Comparison of ENCODE assay signal across 13 cellular contexts in the genomic region with DNA sequence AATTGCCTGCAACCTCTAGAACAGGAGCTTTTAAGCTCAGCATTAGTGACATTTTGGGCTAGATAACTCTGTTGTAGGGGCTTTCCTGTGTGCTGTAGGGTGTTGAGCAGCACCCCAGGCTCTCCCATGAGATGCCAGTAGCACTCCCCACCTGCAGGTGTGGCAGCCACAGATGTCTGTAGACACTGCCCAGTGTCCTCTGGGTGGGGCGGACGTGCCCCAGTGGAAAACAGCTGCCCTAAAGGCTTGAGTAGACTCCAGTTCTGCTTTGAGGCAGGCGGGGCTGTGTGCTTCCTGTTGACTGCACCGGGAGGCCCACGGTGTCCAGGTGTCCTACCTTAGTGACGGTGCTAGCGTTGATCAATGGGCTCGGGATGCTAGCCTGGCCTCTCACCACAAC. TPM values are rescaled to one million over a fixed set of nuclear protein-coding genes. Genes with fewer than 3 reads are reported as not detected.
DNase-seq lines count a peak whose midpoint lies in the region; ATAC-seq lines count a peak whose summit lies in the region.
"Had no signal": no experiment of that assay in that cellular context is flagged by ENCODE, and none has a peak within 500 bp of the region (broad histone marks: within the 10 kb centered on the region; RNA-seq: fewer than 3 reads in every experiment).

No MANE protein-coding gene starts in this region.

- H3K36me3 ChIP-seq in BLaER1: peaks cover 88% of the 10 kb centered on the region

- H3K4me3 ChIP-seq in BLaER1: peak overlapping the region; percentile 16; the same call in 1 of the 2 replicates
- H3K4me3 ChIP-seq: thoracic aorta had no signal

- H3K27me3 Mint-ChIP-seq in natural killer cell treated with Interleukin-12 subunit alpha and Interleukin-12 subunit beta and Interleukin-15 and Interleukin-18, amount 100 ng/mL, for 72 hours: no peaks in the 10 kb centered on the region

- H3K4me1 ChIP-seq in BLaER1: peaks cover 45% of the 10 kb centered on the region

- H3K36me3 Mint-ChIP-seq in natural killer cell treated with Interleukin-12 subunit alpha and Interleukin-12 subunit beta and Interleukin-15 and Interleukin-18, amount 100 ng/mL, for 72 hours: peaks cover 36% of the 10 kb centered on the region

- peaks cover 50 to 55% of the 10 kb centered on the region in 2 donors for H3K4me1 Mint-ChIP-seq in natural killer cell treated with Interleukin-12 subunit alpha and Interleukin-12 subunit beta and Interleukin-15 and Interleukin-18, amount 100 ng/mL, for 72 hours (ENCODE audit: low read depth in 2 of 2)

- H3K9me3 Mint-ChIP-seq in natural killer cell treated with Interleukin-12 subunit alpha and Interleukin-12 subunit beta and Interleukin-15 and Interleukin-18, amount 100 ng/mL, for 72 hours: no peaks in the 10 kb centered on the region

- no peaks in the 10 kb centered on the region for H3K9me3 ChIP-seq in BLaER1
- H3K9me3 ChIP-seq: SK-N-SH, thoracic aorta had no signal

- peak overlapping the region; percentile 94 to 95 for H3K27ac Mint-ChIP-seq in natural killer cell treated with Interleukin-12 subunit alpha and Interleukin-12 subunit beta and Interleukin-15 and Interleukin-18, amount 100 ng/mL, for 72 hours

- H3K27me3 ChIP-seq in BLaER1: no peaks in the 10 kb centered on the region

- H3K9ac ChIP-seq in BLaER1: no peak overlapping the region
- H3K9ac ChIP-seq: SK-N-SH had no signal

- DNase-seq in NAMALWA (ENCODE audit: low spot score) (peak; percentile 85), caudate nucleus (lab: John Stamatoyannopoulos, UW) (no peak), HuH-7.5 (ENCODE audit: low spot score) (no peak), hypothalamus (lab: John Stamatoyannopoulos, UW) (no peak), NCI-H2227 treated with DMSO at 0.1 percent for 48 hours (lab: John Stamatoyannopoulos, UW) (no peak)
- DNase-seq in natural killer cell treated with Interleukin-12 subunit alpha and Interleukin-12 subunit beta and Interleukin-15 and Interleukin-18, amount 100 ng/mL, for 72 hours (ENCODE audit: low spot score): peak; percentile 46
- DNase-seq: C1 segment of cervical spinal cord; left cardiac atrium; SK-N-SH; stimulated activated CD4-positive, alpha-beta T cell treated with anti-CD3 and anti-CD28 coated beads, Interleukin-2, amount 100 ng/mL, for 48 hours had no signal

- H4K20me1 ChIP-seq in BLaER1: peaks cover 42% of the 10 kb centered on the region

- H3K4me2 ChIP-seq in BLaER1: peak overlapping the region; percentile 74
- H3K4me2 ChIP-seq: SK-N-SH had no signal

- peak overlapping the region; percentile 88 for H3K4me3 Mint-ChIP-seq in natural killer cell treated with Interleukin-12 subunit alpha and Interleukin-12 subunit beta and Interleukin-15 and Interleukin-18, amount 100 ng/mL, for 72 hours

- peak overlapping the region; percentile 47 for H3K27ac ChIP-seq in BLaER1
- peak overlapping the region; percentile 100 for H3K27ac ChIP-seq in caudate nucleus (ENCODE audit: low read depth, low read length)
- H3K27ac ChIP-seq: thoracic aorta had no signal

- ATAC-seq in natural killer cell treated with Interleukin-12 subunit alpha and Interleukin-12 subunit beta and Interleukin-15 and Interleukin-18, amount 100 ng/mL, for 72 hours: no peak
- ATAC-seq in GM19023 (IDR thresholded peaks at IDR 0.05; ENCODE audit: unreplicated experiment): no peak
- ATAC-seq: left cardiac atrium had no signal

RNA-seq across cellular contexts. Expression of a gene that starts 16.9 kb away (rescaled TPM):
- 10 to 100 TPM; 31.4 to 69.6 TPM for total RNA-seq in natural killer cell treated with Interleukin-12 subunit alpha and Interleukin-12 subunit beta and Interleukin-15 and Interleukin-18, amount 100 ng/mL, for 72 hours

RNA-seq across cellular contexts. Expression of a gene that starts 43.2 kb away (rescaled TPM):
- total RNA-seq in natural killer cell treated with Interleukin-12 subunit alpha and Interleukin-12 subunit beta and Interleukin-15 and Interleukin-18, amount 100 ng/mL, for 72 hours: 10 to 100 TPM; 15.9 to 40.4 TPM

Comparison
In these comparisons a context has a peak if more than half of its experiments do, and no peak if none do; other contexts are left out.
1. DNase-seq: peak in NAMALWA (single experiment) and natural killer cell treated with Interleukin-12 subunit alpha and Interleukin-12 subunit beta and Interleukin-15 and Interleukin-18, amount 100 ng/mL, for 72 hours (single experiment); none in caudate nucleus (0 of 61), HuH-7.5 (single experiment), hypothalamus (0 of 51) and NCI-H2227 treated with DMSO at 0.1 percent for 48 hours (single experiment).